8 cellular contexts compared by ENCODE assay signal in the genomic region with DNA sequence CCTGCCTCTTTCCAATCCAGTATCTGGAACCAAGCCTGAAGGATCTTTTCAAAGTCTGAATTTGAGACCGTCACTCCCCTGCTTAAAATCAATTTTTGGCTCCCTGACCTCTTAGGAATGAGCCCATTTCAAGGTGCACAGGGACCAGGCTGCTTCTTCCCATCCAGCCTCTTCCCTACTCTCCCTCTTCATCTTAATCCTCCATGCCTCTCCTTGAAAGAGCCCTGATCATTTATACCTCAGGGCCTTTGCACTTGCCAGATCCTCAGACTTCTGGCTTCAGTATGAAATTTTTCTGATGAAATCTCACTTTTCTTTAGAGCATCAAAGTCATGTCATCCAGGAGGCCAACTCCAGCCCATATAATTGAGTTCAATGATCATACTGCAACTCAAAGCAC.
"Had no signal": no experiment of that assay in that cellular context is flagged by ENCODE, and none has a peak within 500 bp of the region (broad histone marks: within the 10 kb centered on the region; RNA-seq: fewer than 3 reads in every experiment).

No MANE protein-coding gene starts in this region.

- H3K36me3 Mint-ChIP-seq: IgD-negative memory B cell had no signal

- ATAC-seq: HepG2, K562 had no signal

- H3K27ac ChIP-seq: HL-60, KMS-11 had no signal

- DNase-seq: IMR-90, KBM-7, KG1 had no signal

- H3K4me3 ChIP-seq: K562 had no signal

- H3K4me1 Mint-ChIP-seq: IgD-negative memory B cell had no signal

- H3K27ac Mint-ChIP-seq: IgD-negative memory B cell had no signal

- H3K4me3 Mint-ChIP-seq: IgD-negative memory B cell had no signal
